ENCODE assay signal across 19 cellular contexts in genomic region chr7:91411062-91411461, GRCh38.
"Had no signal": no experiment of that assay in that cellular context is flagged by ENCODE, and none has a peak within 500 bp of the region (broad histone marks: within the 10 kb centered on the region; RNA-seq: fewer than 3 reads in every experiment).

No MANE protein-coding gene starts in this region.

- H3K9me3 ChIP-seq: breast epithelium, colonic mucosa, esophagus squamous epithelium, left lung had no signal

- DNase-seq: activated CD4-positive, CD25-positive, alpha-beta regulatory T cell treated with anti-CD3 and anti-CD28 coated beads, Interleukin-2, amount 50 U/mL, for 72 hours; activated naive CD4-positive, alpha-beta T cell treated with anti-CD3 and anti-CD28 coated beads for 36 hours; activated naive CD8-positive, alpha-beta T cell treated with anti-CD3 and anti-CD28 coated beads, Interleukin-2, amount 10 ng/mL, durations not matched to agents 7 days and 5 days; activated T-cell treated with anti-CD3 and anti-CD28 coated beads, Interleukin-2, amount 50 U/mL, for 4 hours; amniotic stem cell; colonic mucosa; endodermal cell; esophagus squamous epithelium; foreskin fibroblast; kidney glomerular epithelial cell; left lung; naive thymus-derived CD8-positive, alpha-beta T cell; retina; stimulated activated CD4-positive, alpha-beta T cell treated with anti-CD3 and anti-CD28 coated beads, Interleukin-2, amount 100 ng/mL, for 48 hours; stimulated activated naive CD4-positive, alpha-beta T cell treated with Interleukin-2 at 50 U/mL for 16 hours; T-cell; WERI-Rb-1 had no signal

- H3K27me3 ChIP-seq: breast epithelium, colonic mucosa, esophagus squamous epithelium, left lung had no signal

- H3K4me3 ChIP-seq: breast epithelium, colonic mucosa, esophagus squamous epithelium, left lung, lung had no signal

- H3K4me1 ChIP-seq: breast epithelium, colonic mucosa, esophagus squamous epithelium, left lung had no signal

- ATAC-seq: activated T-cell treated with anti-CD3 and anti-CD28 coated beads, Interleukin-2, amount 50 U/mL, for 4 hours; left lung; naive thymus-derived CD8-positive, alpha-beta T cell; T-cell had no signal

- H3K36me3 ChIP-seq: breast epithelium, colonic mucosa, esophagus squamous epithelium, left lung, WERI-Rb-1 had no signal

- H3K27ac ChIP-seq: breast epithelium, colonic mucosa, esophagus squamous epithelium, left lung, WERI-Rb-1 had no signal
